In genomic region chr1:108084866-108085477, GRCh38 we compare ENCODE assay signal across 25 cellular contexts.
"Had no signal": no experiment of that assay in that cellular context is flagged by ENCODE, and none has a peak within 500 bp of the region (broad histone marks: within the 10 kb centered on the region; RNA-seq: fewer than 3 reads in every experiment).

No MANE protein-coding gene starts in this region.

- H3K9me3 ChIP-seq: left ventricle myocardium inferior, mucosa of descending colon, pancreas, prostate gland, tibial nerve, upper lobe of right lung had no signal

- H3K4me3 Mint-ChIP-seq: naive thymus-derived CD4-positive, alpha-beta T cell; natural killer cell treated with Interleukin-12 subunit alpha and Interleukin-12 subunit beta and Interleukin-15 and Interleukin-18, amount 100 ng/mL, for 72 hours; stimulated activated memory B cell treated with anti-CD40 and anti-IgM and Interleukin-4, amounts not matched to agents 10 μg/mL and 1 μg/mL and 100 μg/mL, for 72 hours; stimulated activated naive CD8-positive, alpha-beta T cell treated with anti-CD3 and anti-CD28 coated beads, Interleukin-15, amount 100 ng/mL, for 72 hours had no signal

- FAIRE-seq: pancreas, urothelium cell line had no signal

- H3K27me3 Mint-ChIP-seq: naive thymus-derived CD4-positive, alpha-beta T cell; natural killer cell treated with Interleukin-12 subunit alpha and Interleukin-12 subunit beta and Interleukin-15 and Interleukin-18, amount 100 ng/mL, for 72 hours; stimulated activated memory B cell treated with anti-CD40 and anti-IgM and Interleukin-4, amounts not matched to agents 10 μg/mL and 1 μg/mL and 100 μg/mL, for 72 hours; stimulated activated naive CD8-positive, alpha-beta T cell treated with anti-CD3 and anti-CD28 coated beads, Interleukin-15, amount 100 ng/mL, for 72 hours had no signal

- ATAC-seq: mucosa of descending colon; naive thymus-derived CD4-positive, alpha-beta T cell; natural killer cell treated with Interleukin-12 subunit alpha and Interleukin-12 subunit beta and Interleukin-15 and Interleukin-18, amount 100 ng/mL, for 72 hours; pancreas; right cardiac atrium; sciatic nerve; stimulated activated memory B cell treated with anti-CD40 and anti-IgM and Interleukin-4, amounts not matched to agents 10 μg/mL and 1 μg/mL and 100 μg/mL, for 72 hours; stimulated activated naive CD8-positive, alpha-beta T cell treated with anti-CD3 and anti-CD28 coated beads, Interleukin-15, amount 100 ng/mL, for 72 hours; upper lobe of right lung had no signal

- H3K9me3 Mint-ChIP-seq: stimulated activated memory B cell treated with anti-CD40 and anti-IgM and Interleukin-4, amounts not matched to agents 10 μg/mL and 1 μg/mL and 100 μg/mL, for 72 hours; stimulated activated naive CD8-positive, alpha-beta T cell treated with anti-CD3 and anti-CD28 coated beads, Interleukin-15, amount 100 ng/mL, for 72 hours had no signal

- H3K36me3 ChIP-seq: left ventricle myocardium inferior, pancreas, prostate gland, tibial nerve, upper lobe of right lung had no signal

- H3K4me3 ChIP-seq: left ventricle myocardium inferior, lung, mucosa of descending colon, pancreas, prostate gland, skin epidermis, tibial nerve, upper lobe of right lung had no signal

- H3K4me1 ChIP-seq: left ventricle myocardium inferior, pancreas, prostate gland, tibial nerve, upper lobe of right lung had no signal

- H3K27ac ChIP-seq: left ventricle myocardium inferior, pancreas, prostate gland, skin epidermis, tibial nerve, upper lobe of right lung had no signal

- H3K36me3 Mint-ChIP-seq: natural killer cell treated with Interleukin-12 subunit alpha and Interleukin-12 subunit beta and Interleukin-15 and Interleukin-18, amount 100 ng/mL, for 72 hours; stimulated activated memory B cell treated with anti-CD40 and anti-IgM and Interleukin-4, amounts not matched to agents 10 μg/mL and 1 μg/mL and 100 μg/mL, for 72 hours had no signal

- H3K27ac Mint-ChIP-seq: stimulated activated memory B cell treated with anti-CD40 and anti-IgM and Interleukin-4, amounts not matched to agents 10 μg/mL and 1 μg/mL and 100 μg/mL, for 72 hours; stimulated activated naive CD8-positive, alpha-beta T cell treated with anti-CD3 and anti-CD28 coated beads, Interleukin-15, amount 100 ng/mL, for 72 hours had no signal

- DNase-seq: hippocampal formation; left ventricle myocardium inferior; midbrain; mucosa of descending colon; naive thymus-derived CD4-positive, alpha-beta T cell; nucleus accumbens; retina; stimulated activated CD4-positive, alpha-beta T cell treated with anti-CD3 and anti-CD28 coated beads, Interleukin-12 subunit alpha, Interleukin-12 subunit beta, amount 100 ng/mL, for 4 hours; stimulated activated CD4-positive, alpha-beta T cell treated with anti-CD3 and anti-CD28 coated beads, Interleukin-15, amount 100 ng/mL, for 24 hours; stimulated activated CD4-positive, alpha-beta T cell treated with anti-CD3 and anti-CD28 coated beads, Interleukin-2, amount 100 ng/mL, for 24 hours; stimulated activated CD4-positive, alpha-beta T cell treated with anti-CD3 and anti-CD28 coated beads, Interleukin-4, amount 100 ng/mL, for 1 hour; stimulated activated naive CD4-positive, alpha-beta T cell treated with Interleukin-2 at 50 U/mL for 16 hours; stimulated activated naive CD8-positive, alpha-beta T cell treated with anti-CD3 and anti-CD28 coated beads, Interleukin-15, amount 100 ng/mL, for 72 hours; substantia nigra; upper lobe of right lung had no signal

- H3K27me3 ChIP-seq: pancreas, tibial nerve, upper lobe of right lung had no signal
